Comparison of ENCODE assay signal across 2 cellular contexts in the genomic region with DNA sequence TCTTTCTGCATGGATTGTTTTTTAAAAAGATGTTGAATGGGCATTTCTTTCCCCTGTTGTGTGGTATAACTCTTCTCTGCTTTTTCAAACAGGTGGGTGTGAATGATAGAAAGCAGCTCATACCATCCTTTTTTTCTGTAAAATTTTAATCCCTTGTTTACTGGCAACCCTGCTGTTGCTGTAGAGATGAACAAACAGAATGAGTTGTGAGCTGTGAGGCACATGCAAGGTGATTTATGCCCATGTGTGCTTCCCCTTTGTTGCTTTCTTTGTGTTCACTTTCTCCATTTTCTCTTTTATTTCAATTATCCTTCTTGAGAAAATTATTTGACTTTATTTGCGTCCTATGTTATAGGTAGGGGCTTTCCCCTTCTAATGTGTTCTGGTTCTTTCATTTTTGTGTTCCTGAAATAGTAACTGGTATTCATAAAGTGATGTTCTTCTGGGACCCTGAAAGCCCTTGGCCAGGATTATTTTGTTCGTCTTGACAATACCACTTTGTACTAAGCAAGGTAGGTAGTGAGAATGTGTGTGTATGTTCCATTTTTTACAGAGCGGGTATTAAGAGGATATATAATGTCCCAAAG.
TF ChIP-seq lines count a peak whose summit lies in the region.

No MANE protein-coding gene starts in this region.

TF ChIP-seq in HepG2, 621 proteins besides CTCF, POLR2A, EP300 and RAD21 (continued from another document):
- TF ChIP-seq SMARCE1 (IDR thresholded peaks at IDR 0.05; ENCODE audit: borderline replicate concordance): no peak
- no peak for TF ChIP-seq ZSCAN9 (CRISPR knock-in tag; IDR thresholded peaks at IDR 0.05; ENCODE audit: borderline replicate concordance)
- TF ChIP-seq MYC (CRISPR knock-in tag; IDR thresholded peaks at IDR 0.05; ENCODE audit: borderline replicate concordance): no peak
- TF ChIP-seq ZNF569 (CRISPR knock-in tag; IDR thresholded peaks at IDR 0.05; ENCODE audit: borderline replicate concordance): no peak
- TF ChIP-seq TRIM24 (CRISPR knock-in tag; IDR thresholded peaks at IDR 0.05): no peak
- TF ChIP-seq SALL2 (CRISPR knock-in tag; IDR thresholded peaks at IDR 0.05): no peak
- no peak for TF ChIP-seq BHLHE40 (IDR thresholded peaks at IDR 0.05; ENCODE audit: low read length)
TF ChIP-seq in HepG2: peak in this region for 0.

TF ChIP-seq in GM12878, 131 proteins besides CTCF, POLR2A, EP300 and RAD21:
- TF ChIP-seq IRF5 (IDR thresholded peaks at IDR 0.05; ENCODE audit: borderline replicate concordance): no peak
- peak; percentile 26 for TF ChIP-seq JUNB (IDR thresholded peaks at IDR 0.05)
- no peak for TF ChIP-seq WRNIP1 (IDR thresholded peaks at IDR 0.05; ENCODE audit: borderline replicate concordance, low read depth, low read length)
- no peak for TF ChIP-seq PAX8 (IDR thresholded peaks at IDR 0.05)
- peak; percentile 45 for TF ChIP-seq KLF5 (IDR thresholded peaks at IDR 0.05; ENCODE audit: partially characterized antibody)
- peak; percentile 50 for TF ChIP-seq NFIC (IDR thresholded peaks at IDR 0.05; ENCODE audit: low read depth, low read length)
- TF ChIP-seq, protein P1, sequence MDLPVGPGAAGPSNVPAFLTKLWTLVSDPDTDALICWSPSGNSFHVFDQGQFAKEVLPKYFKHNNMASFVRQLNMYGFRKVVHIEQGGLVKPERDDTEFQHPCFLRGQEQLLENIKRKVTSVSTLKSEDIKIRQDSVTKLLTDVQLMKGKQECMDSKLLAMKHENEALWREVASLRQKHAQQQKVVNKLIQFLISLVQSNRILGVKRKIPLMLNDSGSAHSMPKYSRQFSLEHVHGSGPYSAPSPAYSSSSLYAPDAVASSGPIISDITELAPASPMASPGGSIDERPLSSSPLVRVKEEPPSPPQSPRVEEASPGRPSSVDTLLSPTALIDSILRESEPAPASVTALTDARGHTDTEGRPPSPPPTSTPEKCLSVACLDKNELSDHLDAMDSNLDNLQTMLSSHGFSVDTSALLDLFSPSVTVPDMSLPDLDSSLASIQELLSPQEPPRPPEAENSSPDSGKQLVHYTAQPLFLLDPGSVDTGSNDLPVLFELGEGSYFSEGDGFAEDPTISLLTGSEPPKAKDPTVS (IDR thresholded peaks at IDR 0.05; ENCODE audit: low read depth, low read length): no peak
- peak; percentile 92 for TF ChIP-seq MEF2A (IDR thresholded peaks at IDR 0.05; ENCODE audit: insufficient read depth, low read depth, low read length)
- TF ChIP-seq, protein P2, sequence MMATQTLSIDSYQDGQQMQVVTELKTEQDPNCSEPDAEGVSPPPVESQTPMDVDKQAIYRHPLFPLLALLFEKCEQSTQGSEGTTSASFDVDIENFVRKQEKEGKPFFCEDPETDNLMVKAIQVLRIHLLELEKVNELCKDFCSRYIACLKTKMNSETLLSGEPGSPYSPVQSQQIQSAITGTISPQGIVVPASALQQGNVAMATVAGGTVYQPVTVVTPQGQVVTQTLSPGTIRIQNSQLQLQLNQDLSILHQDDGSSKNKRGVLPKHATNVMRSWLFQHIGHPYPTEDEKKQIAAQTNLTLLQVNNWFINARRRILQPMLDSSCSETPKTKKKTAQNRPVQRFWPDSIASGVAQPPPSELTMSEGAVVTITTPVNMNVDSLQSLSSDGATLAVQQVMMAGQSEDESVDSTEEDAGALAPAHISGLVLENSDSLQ (IDR thresholded peaks at IDR 0.05): peak; percentile 4; the same call in 1 of the 2 replicates
- TF ChIP-seq, protein P3, sequence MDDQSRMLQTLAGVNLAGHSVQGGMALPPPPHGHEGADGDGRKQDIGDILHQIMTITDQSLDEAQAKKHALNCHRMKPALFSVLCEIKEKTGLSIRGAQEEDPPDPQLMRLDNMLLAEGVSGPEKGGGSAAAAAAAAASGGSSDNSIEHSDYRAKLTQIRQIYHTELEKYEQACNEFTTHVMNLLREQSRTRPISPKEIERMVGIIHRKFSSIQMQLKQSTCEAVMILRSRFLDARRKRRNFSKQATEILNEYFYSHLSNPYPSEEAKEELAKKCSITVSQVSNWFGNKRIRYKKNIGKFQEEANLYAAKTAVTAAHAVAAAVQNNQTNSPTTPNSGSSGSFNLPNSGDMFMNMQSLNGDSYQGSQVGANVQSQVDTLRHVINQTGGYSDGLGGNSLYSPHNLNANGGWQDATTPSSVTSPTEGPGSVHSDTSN (IDR thresholded peaks at IDR 0.05; ENCODE audit: insufficient replicate concordance, low read depth, low read length): peak; percentile 8
- peak; percentile 89 for TF ChIP-seq MEF2B (IDR thresholded peaks at IDR 0.05; ENCODE audit: partially characterized antibody, poor library complexity, severe bottlenecking)
- TF ChIP-seq TAF1 (IDR thresholded peaks at IDR 0.05; ENCODE audit: borderline replicate concordance, low read depth, low read length): 0 out of 2 replicates have a peak, but pooled peaks have one; percentile 28
- 0 out of 2 replicates have a peak, but pooled peaks have one; percentile 20 for TF ChIP-seq EED (IDR thresholded peaks at IDR 0.05; ENCODE audit: low read depth)
- TF ChIP-seq NR2F1 (conservative IDR thresholded peaks at IDR 0.05): no peak
- 0 out of 2 replicates have a peak, but pooled peaks have one; percentile 18 for TF ChIP-seq MTA3 (IDR thresholded peaks at IDR 0.05; ENCODE audit: borderline replicate concordance, low read length)
- TF ChIP-seq MLLT1 (IDR thresholded peaks at IDR 0.05): 0 out of 2 replicates have a peak, but pooled peaks have one; percentile 28
- peak; percentile 29; the same call in 1 of the 2 replicates for TF ChIP-seq MTA2 (IDR thresholded peaks at IDR 0.05; ENCODE audit: low read depth)
- TF ChIP-seq BHLHE40 (IDR thresholded peaks at IDR 0.05; ENCODE audit: borderline replicate concordance in 1 of 2, low read depth in 2 of 2, low read length in 1 of 2): peak in 1 of 2 experiments; percentile 56; a peak in 1 of 4 replicates
- TF ChIP-seq BCL11A (IDR thresholded peaks at IDR 0.05; ENCODE audit: low read depth, low read length): 0 out of 2 replicates have a peak, but pooled peaks have one; percentile 13
